Comparison of ENCODE assay signal across 18 cellular contexts in genomic region chr5:177332896-177333260, GRCh38.
"Had no signal": no experiment of that assay in that cellular context is flagged by ENCODE, and none has a peak within 500 bp of the region (broad histone marks: within the 10 kb centered on the region; RNA-seq: fewer than 3 reads in every experiment).

No MANE protein-coding gene starts in this region.

- H3K27me3 Mint-ChIP-seq: naive thymus-derived CD4-positive, alpha-beta T cell; progenitor cell of endocrine pancreas; type B pancreatic cell had no signal

- H3K27me3 ChIP-seq: ascending aorta, dorsolateral prefrontal cortex had no signal

- H3K27ac Mint-ChIP-seq: progenitor cell of endocrine pancreas; T-helper 2 cell treated with Interferon-gamma antibody and Interleukin-4, amounts not matched to agents 5 μg/mL and 100 μg/mL, for 36 hours; type B pancreatic cell had no signal

- H3K27ac ChIP-seq: ascending aorta, dorsolateral prefrontal cortex had no signal

- H3K9me3 ChIP-seq: ascending aorta had no signal

- H3K4me1 ChIP-seq: ascending aorta had no signal

- DNase-seq: activated CD4-positive, alpha-beta T cell treated with anti-CD3 and anti-CD28 coated beads for 1 hour; activated CD4-positive, alpha-beta T cell treated with anti-CD3 and anti-CD28 coated beads, Interleukin-2, amount 50 U/mL, for 48 hours; activated gamma-delta T cell treated with Interleukin-2 at 50 U/mL for 16 hours; activated T-cell treated with anti-CD3 and anti-CD28 coated beads, Interleukin-2, amount 50 U/mL, for 48 hours; hypothalamus; midbrain; naive thymus-derived CD4-positive, alpha-beta T cell; nucleus accumbens; stimulated activated naive CD4-positive, alpha-beta T cell treated with Interleukin-2 at 50 U/mL for 16 hours; SW 1271 had no signal

- H3K4me3 Mint-ChIP-seq: naive thymus-derived CD4-positive, alpha-beta T cell; T-helper 2 cell treated with Interferon-gamma antibody and Interleukin-4, amounts not matched to agents 5 μg/mL and 100 μg/mL, for 36 hours; type B pancreatic cell had no signal

- ATAC-seq: naive thymus-derived CD4-positive, alpha-beta T cell; right cardiac atrium had no signal

- H3K9me3 Mint-ChIP-seq: naive thymus-derived CD4-positive, alpha-beta T cell; T-helper 2 cell treated with Interferon-gamma antibody and Interleukin-4, amounts not matched to agents 5 μg/mL and 100 μg/mL, for 36 hours; type B pancreatic cell had no signal

- H3K4me3 ChIP-seq: ascending aorta, dorsolateral prefrontal cortex, lung, smooth muscle cell had no signal
